In genomic region chr12:64098709-64099354, GRCh38 we compare ENCODE assay signal across 12 cellular contexts.
A peak's percentile ranks its signal among the peaks of the same experiment; 100 is the strongest.
DNase-seq lines count a peak whose midpoint lies in the region; ATAC-seq and TF ChIP-seq lines count a peak whose summit lies in the region.
"Had no signal": no experiment of that assay in that cellular context is flagged by ENCODE, and none has a peak within 500 bp of the region (broad histone marks: within the 10 kb centered on the region; RNA-seq: fewer than 3 reads in every experiment).

No MANE protein-coding gene starts in this region.

- 69% methylated on average over 2 of the region's 2 CpGs for WGBS in mammary epithelial cell (ENCODE audit: low coverage, missing lambda C conversion rate)
- WGBS in SK-N-SH (ENCODE audit: low lambda C conversion rate): 64% methylated on average over 2 of the region's 2 CpGs
- WGBS in aorta, 2 donors: 90 to 92% methylated on average over 2 of the region's 2 CpGs

- DNase-seq in MCF 10A (ENCODE audit: unreplicated experiment) (peak; percentile 75), mammary epithelial cell (no peak), SK-N-SH (no peak), left cardiac atrium (no peak), uterus (peak; percentile 59 to 71), PC-9 (no peak), aorta (no peak)
- no peak for DNase-seq in activated CD8-positive, alpha-beta T cell treated with anti-CD3 and anti-CD28 coated beads for 36 hours
- DNase-seq: naive B cell; stimulated activated CD4-positive, alpha-beta T cell treated with anti-CD3 and anti-CD28 coated beads, Interleukin-4, amount 100 ng/mL, for 24 hours had no signal

- CTCF ChIA-PET in MCF 10A (lab: Yijun Ruan, JAX): interaction anchor here (0.7 to 4.4 kb wide), 7 partner anchors 11 to 302 kb away, joined by 3 to 26 read pairs (median 4); partner anchors contain the start of gene SRGAP1
- CTCF ChIA-PET in mammary epithelial cell (lab: Charles Lee; ENCODE audit: low non-redundant PET): no interaction called here
- CTCF ChIA-PET in SK-N-SH (lab: Yijun Ruan, JAX): interaction anchor here (0.7 to 1.3 kb wide), 5 partner anchors 15 to 259 kb away, joined by 3 to 6 read pairs (median 4); partner anchors contain the start of gene SRGAP1
- CTCF ChIA-PET in PC-9 (lab: Charles Lee): no interaction called here
- CTCF ChIA-PET in activated CD8-positive, alpha-beta T cell treated with anti-CD3 and anti-CD28 coated beads for 36 hours (lab: Charles Lee): interaction anchor here (0.8 kb wide), 1 partner anchor 158 kb away, joined by 3 read pairs; no protein-coding TSS in a partner anchor

- peaks cover 6% of the 10 kb centered on the region for H3F3A ChIP-seq in SK-N-SH (replicated peaks; ENCODE audit: insufficient read depth)
- H3F3A ChIP-seq in PC-9 (ENCODE audit: insufficient read depth, low read depth): no peaks in the 10 kb centered on the region; the same call in 1 of the 2 replicates

- no peak overlapping the region for H3K4me3 Mint-ChIP-seq in MCF 10A (ENCODE audit: unreplicated experiment)
- H3K4me3 Mint-ChIP-seq in activated CD8-positive, alpha-beta T cell treated with anti-CD3 and anti-CD28 coated beads for 36 hours: no peak overlapping the region
- H3K4me3 Mint-ChIP-seq: naive B cell had no signal

- TF ChIP-seq RAD21 in SK-N-SH (IDR thresholded peaks at IDR 0.05; ENCODE audit: low read length): no peak

- H3K9ac ChIP-seq in mammary epithelial cell (ENCODE audit: insufficient read depth, low read length) (no peak overlapping the region), SK-N-SH (no peak overlapping the region)

- H4K20me1 ChIP-seq in mammary epithelial cell (ENCODE audit: insufficient read depth, low read length) (no peaks in the 10 kb centered on the region), SK-N-SH (ENCODE audit: insufficient read depth) (no peaks in the 10 kb centered on the region), PC-9 (ENCODE audit: insufficient read depth) (no peaks in the 10 kb centered on the region)

- H2AFZ ChIP-seq in mammary epithelial cell (ENCODE audit: low read depth, low read length) (no peak overlapping the region), SK-N-SH (ENCODE audit: low read depth) (no peak overlapping the region), PC-9 (no peak overlapping the region)
- H2AFZ ChIP-seq: hepatocyte had no signal

- POLR2A ChIA-PET in MCF 10A (lab: Yijun Ruan, JAX): interaction anchor here (0.7 to 5.4 kb wide), 8 partner anchors 11 to 255 kb away, joined by 3 to 62 read pairs (median 6); partner anchors contain the start of gene SRGAP1
- POLR2A ChIA-PET in SK-N-SH (lab: Yijun Ruan, JAX): no interaction called here
- POLR2A ChIA-PET in PC-9 (lab: Charles Lee; ENCODE audit: unreplicated experiment): interaction anchor here (0.6 kb wide), 1 partner anchor 22 kb away, joined by 16 read pairs; no protein-coding TSS in a partner anchor
- POLR2A ChIA-PET in activated CD8-positive, alpha-beta T cell treated with anti-CD3 and anti-CD28 coated beads for 36 hours (lab: Charles Lee): no interaction called here

- in situ Hi-C loops in mammary epithelial cell (cut with MboI; ENCODE audit: low sequenced_read_pairs in 2 of 2): loop anchor here in 1 of 2 donors (25.0 kb wide), 1 partner anchor 262 kb away; the partner anchor contains the start of gene SRGAP1

- TF ChIP-seq POLR2A in uterus (IDR thresholded peaks at IDR 0.05): no peak

- no peak overlapping the region for H3K4me3 ChIP-seq in mammary epithelial cell (replicated peaks in 1 of 3; ENCODE audit: insufficient read depth in 1 of 3, low read depth in 2 of 3, low read length in 3 of 3)
- no peak overlapping the region for H3K4me3 ChIP-seq in SK-N-SH (ENCODE audit: low read depth in 2 of 2, low read length in 1 of 2)
- no peak overlapping the region for H3K4me3 ChIP-seq in uterus
- no peak overlapping the region for H3K4me3 ChIP-seq in PC-9
- H3K4me3 ChIP-seq in aorta (ENCODE audit: low read length in 2 of 2): no peak overlapping the region
- H3K4me3 ChIP-seq: hepatocyte, thoracic aorta had no signal

- H3K4me1 ChIP-seq in mammary epithelial cell (ENCODE audit: insufficient read depth, low read length): peaks cover 43% of the 10 kb centered on the region
- peaks cover 7 to 20% of the 10 kb centered on the region in 2 experiments; a peak in 3 of 4 replicates for H3K4me1 ChIP-seq in SK-N-SH (ENCODE audit: control insufficient read depth in 1 of 2, insufficient read depth in 2 of 2, low read depth in 1 of 2, low read length in 1 of 2)
- H3K4me1 ChIP-seq in uterus: peaks cover 0 to 2% of the 10 kb centered on the region in 2 donors
- H3K4me1 ChIP-seq in PC-9 (replicated peaks; ENCODE audit: insufficient read depth): no peaks in the 10 kb centered on the region; the same call in 1 of the 2 replicates
- no peaks in the 10 kb centered on the region for H3K4me1 ChIP-seq in aorta (ENCODE audit: control insufficient read depth in 1 of 2, insufficient read depth in 2 of 2, low read length in 2 of 2)

- no peak for TF ChIP-seq EP300 in SK-N-SH (IDR thresholded peaks at IDR 0.05; ENCODE audit: borderline replicate concordance in 1 of 2, low read depth in 1 of 2, low read length in 1 of 2)

- BruUV-seq in MCF 10A (replicated peaks; lab: Mats Ljungman, UMichigan): no TSS peak
- BruUV-seq in mammary epithelial cell (replicated peaks; lab: Mats Ljungman, UMichigan): no TSS peak
- BruUV-seq in PC-9 (replicated peaks; lab: Mats Ljungman, UMichigan): no TSS peak

- H3K4me2 ChIP-seq in mammary epithelial cell (ENCODE audit: insufficient read depth, low read depth, low read length) (no peak overlapping the region), SK-N-SH (0 out of 2 replicates have a peak overlapping the region, but pooled peaks have one; percentile 2), PC-9 (no peak overlapping the region)
- H3K4me2 ChIP-seq: hepatocyte had no signal

- H3K36me3 ChIP-seq in mammary epithelial cell (ENCODE audit: insufficient read depth, low read length) (no peaks in the 10 kb centered on the region), SK-N-SH (replicated peaks in 1 of 2; ENCODE audit: control insufficient read depth in 1 of 2, insufficient read depth in 2 of 2, low read length in 1 of 2) (peaks cover 8 to 27% of the 10 kb centered on the region in 2 experiments), uterus (no peaks in the 10 kb centered on the region), PC-9 (ENCODE audit: low read depth) (peaks cover 67% of the 10 kb centered on the region), aorta (ENCODE audit: control insufficient read depth in 1 of 2, insufficient read depth in 2 of 2, low read length in 1 of 2) (no peaks in the 10 kb centered on the region)
- H3K36me3 ChIP-seq: thoracic aorta had no signal

- no peaks in the 10 kb centered on the region for H3K9me3 Mint-ChIP-seq in MCF 10A (ENCODE audit: unreplicated experiment)
- H3K9me3 Mint-ChIP-seq in activated CD8-positive, alpha-beta T cell treated with anti-CD3 and anti-CD28 coated beads for 36 hours: no peaks in the 10 kb centered on the region

- H3K27ac ChIP-seq in mammary epithelial cell (ENCODE audit: insufficient read depth, low read depth, low read length) (no peak overlapping the region), SK-N-SH (ENCODE audit: low read depth in 2 of 2, low read length in 1 of 2) (peak overlapping the region; percentile 12 to 41; a peak in 3 of 4 replicates), uterus (peak overlapping the region; percentile 68 to 69), PC-9 (no peak overlapping the region), aorta (ENCODE audit: low read depth in 1 of 2, low read length in 2 of 2) (no peak overlapping the region)
- H3K27ac ChIP-seq: hepatocyte, thoracic aorta had no signal

- H3K27me3 Mint-ChIP-seq in MCF 10A (ENCODE audit: insufficient read depth, unreplicated experiment): no peaks in the 10 kb centered on the region
- peaks cover 25% of the 10 kb centered on the region for H3K27me3 Mint-ChIP-seq in activated CD8-positive, alpha-beta T cell treated with anti-CD3 and anti-CD28 coated beads for 36 hours

- H3K4me1 Mint-ChIP-seq in MCF 10A (ENCODE audit: insufficient read depth, unreplicated experiment): peaks cover 34% of the 10 kb centered on the region
- no peaks in the 10 kb centered on the region for H3K4me1 Mint-ChIP-seq in activated CD8-positive, alpha-beta T cell treated with anti-CD3 and anti-CD28 coated beads for 36 hours (ENCODE audit: low read depth)
- H3K4me1 Mint-ChIP-seq: naive B cell had no signal

- H3K9me2 ChIP-seq in SK-N-SH: no peaks in the 10 kb centered on the region
- H3K9me2 ChIP-seq in PC-9 (ENCODE audit: insufficient read depth): no peaks in the 10 kb centered on the region

- no peak for TF ChIP-seq CTCF in MCF 10A (IDR thresholded peaks at IDR 0.05; ENCODE audit: unreplicated experiment)
- no peak for TF ChIP-seq CTCF in mammary epithelial cell (conservative IDR thresholded peaks at IDR 0.05 in 1 of 2, IDR thresholded peaks at IDR 0.05 in 1 of 2; ENCODE audit: extremely low read depth in 1 of 2, insufficient read depth in 1 of 2, low read depth in 1 of 2, low read length in 2 of 2)
- no peak for TF ChIP-seq CTCF in SK-N-SH (IDR thresholded peaks at IDR 0.05)
- no peak for TF ChIP-seq CTCF in uterus (IDR thresholded peaks at IDR 0.05)
- no peak for TF ChIP-seq CTCF in PC-9 (conservative IDR thresholded peaks at IDR 0.05)
- TF ChIP-seq CTCF in activated CD8-positive, alpha-beta T cell treated with anti-CD3 and anti-CD28 coated beads for 36 hours (IDR thresholded peaks at IDR 0.05): no peak

- peak overlapping the region; percentile 54 for H3K27ac Mint-ChIP-seq in MCF 10A (ENCODE audit: low read depth, unreplicated experiment)
- no peak overlapping the region for H3K27ac Mint-ChIP-seq in activated CD8-positive, alpha-beta T cell treated with anti-CD3 and anti-CD28 coated beads for 36 hours
- H3K27ac Mint-ChIP-seq: naive B cell had no signal

- intact Hi-C loops in MCF 10A (cut with micrococcal nuclease): no loop called here
- intact Hi-C loops in mammary epithelial cell (cut with micrococcal nuclease): no loop called here
- intact Hi-C loops in left cardiac atrium (cut with DNase I): no loop called here
- intact Hi-C loops in uterus (cut with DNase I; ENCODE audit: low total_unique reads): no loop called here
- intact Hi-C loops in PC-9 (cut with micrococcal nuclease; ENCODE audit: unreplicated experiment): no loop called here
- intact Hi-C loops in aorta (cut with DNase I): loop anchor here in 1 of 2 donors (10.0 kb wide), 1 partner anchor 86 kb away; no protein-coding TSS in a partner anchor
- intact Hi-C loops in activated CD8-positive, alpha-beta T cell treated with anti-CD3 and anti-CD28 coated beads for 36 hours (cut with micrococcal nuclease): no loop called here

- dilution Hi-C loops in mammary epithelial cell (cut with HindIII; ENCODE audit: low sequenced_read_pairs): no loop called here

- H3K27me3 ChIP-seq in mammary epithelial cell (ENCODE audit: insufficient read depth, low read length): no peaks in the 10 kb centered on the region
- no peaks in the 10 kb centered on the region for H3K27me3 ChIP-seq in SK-N-SH (ENCODE audit: insufficient read depth)
- no peaks in the 10 kb centered on the region for H3K27me3 ChIP-seq in uterus
- H3K27me3 ChIP-seq in PC-9 (ENCODE audit: insufficient read depth, low read depth): no peaks in the 10 kb centered on the region
- H3K27me3 ChIP-seq in aorta (ENCODE audit: control insufficient read depth in 1 of 2, insufficient read depth in 2 of 2, low read length in 1 of 2): no peaks in the 10 kb centered on the region
- H3K27me3 ChIP-seq: hepatocyte had no signal

- peak; percentile 41 to 89 for ATAC-seq in left cardiac atrium
- ATAC-seq in aorta (ENCODE audit: low FRiP score): no peak
- ATAC-seq in activated CD8-positive, alpha-beta T cell treated with anti-CD3 and anti-CD28 coated beads for 36 hours: no peak

- peaks cover 42% of the 10 kb centered on the region for H3K36me3 Mint-ChIP-seq in MCF 10A (ENCODE audit: insufficient read depth, unreplicated experiment)
- no peaks in the 10 kb centered on the region for H3K36me3 Mint-ChIP-seq in activated CD8-positive, alpha-beta T cell treated with anti-CD3 and anti-CD28 coated beads for 36 hours (ENCODE audit: low read depth)
- H3K36me3 Mint-ChIP-seq: naive B cell had no signal

- no peaks in the 10 kb centered on the region for H3K9me3 ChIP-seq in mammary epithelial cell (replicated peaks; ENCODE audit: insufficient read depth, low read length)
- no peaks in the 10 kb centered on the region for H3K9me3 ChIP-seq in SK-N-SH
- no peaks in the 10 kb centered on the region for H3K9me3 ChIP-seq in uterus
- no peaks in the 10 kb centered on the region for H3K9me3 ChIP-seq in PC-9 (ENCODE audit: insufficient read depth, low read depth)
- H3K9me3 ChIP-seq in aorta (ENCODE audit: control insufficient read depth, low read length): no peaks in the 10 kb centered on the region
- H3K9me3 ChIP-seq: thoracic aorta had no signal

- no peaks in the 10 kb centered on the region for H3K79me2 ChIP-seq in mammary epithelial cell (ENCODE audit: insufficient read depth, low read length)
- H3K79me2 ChIP-seq in SK-N-SH (ENCODE audit: insufficient read depth): no peaks in the 10 kb centered on the region
- peaks cover 3% of the 10 kb centered on the region; the same call in 1 of the 2 replicates for H3K79me2 ChIP-seq in PC-9 (ENCODE audit: low read depth)
- H3K79me2 ChIP-seq: hepatocyte had no signal

Comparison
In these comparisons a context has a peak if more than half of its experiments do, and no peak if none do; other contexts are left out.
1. DNase-seq: peak in MCF 10A (single experiment) and uterus (2 of 2); none in mammary epithelial cell (single experiment), SK-N-SH (single experiment), left cardiac atrium (single experiment), PC-9 (0 of 2), aorta (0 of 2) and activated CD8-positive, alpha-beta T cell treated with anti-CD3 and anti-CD28 coated beads for 36 hours (single experiment).
2. CTCF ChIA-PET loops: an anchor here in MCF 10A (0.7 to 4.4 kb wide), SK-N-SH (0.7 to 1.3 kb wide) and activated CD8-positive, alpha-beta T cell treated with anti-CD3 and anti-CD28 coated beads for 36 hours (0.8 kb wide); none called in mammary epithelial cell and PC-9.
3. H3K27ac ChIP-seq: peak in SK-N-SH (2 of 2) and uterus (2 of 2); none in mammary epithelial cell (single experiment), PC-9 (single experiment) and aorta (0 of 2).
4. ATAC-seq: peak in left cardiac atrium (2 of 2); none in aorta (single experiment) and activated CD8-positive, alpha-beta T cell treated with anti-CD3 and anti-CD28 coated beads for 36 hours (single experiment).
5. POLR2A ChIA-PET loops: an anchor here in MCF 10A (0.7 to 5.4 kb wide) and PC-9 (0.6 kb wide); none called in SK-N-SH and activated CD8-positive, alpha-beta T cell treated with anti-CD3 and anti-CD28 coated beads for 36 hours.